8 cellular contexts compared by ENCODE assay signal in the genomic region with DNA sequence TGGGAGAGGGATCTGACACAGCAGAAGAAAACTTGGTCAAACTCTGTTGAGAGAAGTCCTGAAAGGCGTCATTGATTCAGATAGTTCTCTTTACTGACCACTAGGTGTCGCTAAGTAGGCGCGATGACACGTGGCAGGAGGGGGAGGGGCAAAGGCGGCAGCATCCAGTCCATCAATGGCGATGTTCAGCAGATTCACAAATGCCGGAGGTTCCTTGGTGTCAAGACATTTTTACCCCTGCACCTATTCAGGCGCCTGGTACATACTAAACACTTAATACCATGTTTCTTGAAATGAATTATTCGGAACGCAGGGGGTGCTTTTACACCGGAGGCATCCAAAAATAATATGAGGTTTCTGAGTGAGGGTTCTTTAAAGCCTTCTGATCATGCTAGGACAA. TPM values are rescaled to one million over a fixed set of nuclear protein-coding genes. Genes with fewer than 3 reads are reported as not detected.
DNase-seq lines count a peak whose midpoint lies in the region; ATAC-seq and TF ChIP-seq lines count a peak whose summit lies in the region.

No MANE protein-coding gene starts in this region.

- ATAC-seq in HG03025 (IDR thresholded peaks at IDR 0.05; ENCODE audit: low FRiP score, unreplicated experiment), result peak; percentile 40
- ATAC-seq in left colon, result peak; percentile 80

- intact Hi-C loops in left colon (cut with DNase I, micrococcal nuclease), result loop anchor here in 1 of 2 donors (5.0 kb wide), 1 partner anchor 80 kb away; no protein-coding TSS in a partner anchor

- TF ChIP-seq CTCF in WI38 (IDR thresholded peaks at IDR 0.05; ENCODE audit: low read depth, low read length) (peak; percentile 61), cardiac fibroblast (IDR thresholded peaks at IDR 0.05; ENCODE audit: low read depth, low read length) (peak; percentile 69)

- DNase-seq in NCI-H2081 (lab: John Stamatoyannopoulos, UW) (peak; percentile 48 to 57), NCI-H2081 treated with DMSO at 0.1 percent for 48 hours (lab: John Stamatoyannopoulos, UW) (no peak), NCI-H2227 (lab: John Stamatoyannopoulos, UW; ENCODE audit: unreplicated experiment) (peak; percentile 40), cardiac fibroblast (ENCODE audit: low read depth in 2 of 2) (peak; percentile 72 to 73), left colon (peak; percentile 55 to 86)
- peak; percentile 75 to 78 for DNase-seq in stimulated activated CD4-positive, alpha-beta T cell treated with anti-CD3 and anti-CD28 coated beads, Interleukin-4, amount 100 ng/mL, for 48 hours (ENCODE audit: low read depth in 2 of 2)

- no peak overlapping the region for H3K4me3 ChIP-seq in WI38 (ENCODE audit: low read depth, low read length)
- H3K4me3 ChIP-seq in cardiac fibroblast (replicated peaks in 1 of 2; ENCODE audit: low read depth in 2 of 2, low read length in 2 of 2), result no peak overlapping the region

RNA-seq across cellular contexts. Expression of a gene that starts 3.0 kb away (rescaled TPM):
- total RNA-seq in left colon, result 1 to 10 TPM; 2.6 to 7.8 TPM

RNA-seq across cellular contexts. Expression of a gene that starts 42.3 kb away (rescaled TPM):
- 1 to 10 TPM; 3.1 to 8.0 TPM for total RNA-seq in left colon
